ENCODE assay signal across 11 cellular contexts in the genomic region with DNA sequence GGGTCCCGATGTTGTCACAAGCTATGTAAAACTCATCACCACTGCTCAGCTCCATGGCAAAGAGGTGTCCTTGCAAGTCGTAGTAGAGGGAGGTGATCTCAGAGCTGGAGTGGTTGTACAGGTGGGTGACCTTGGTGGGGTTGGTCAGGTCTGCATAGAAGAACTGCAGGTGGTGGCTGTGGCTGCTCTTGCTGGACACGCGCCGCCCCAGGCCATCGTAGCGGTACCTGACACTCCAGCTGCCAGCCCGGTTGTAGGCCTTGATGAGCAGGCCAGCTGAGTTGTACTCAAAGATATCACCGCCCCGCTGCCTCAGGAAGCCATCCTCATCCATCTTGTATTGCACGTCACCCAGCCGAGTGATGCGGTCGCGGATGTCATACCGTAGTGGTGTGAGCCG.
"Had no signal": no experiment of that assay in that cellular context is flagged by ENCODE, and none has a peak within 500 bp of the region (broad histone marks: within the 10 kb centered on the region; RNA-seq: fewer than 3 reads in every experiment).

No MANE protein-coding gene starts in this region.

- H3K27ac ChIP-seq: GM23248 had no signal

- FAIRE-seq: H1, H54 had no signal

- H3K27ac Mint-ChIP-seq: GM23338, H9, HFFc6 had no signal

- H3K4me3 ChIP-seq: GM23248, GM23338, HAP-1 had no signal

- ATAC-seq: GM23338, HCT116 had no signal

- H3K4me1 ChIP-seq: HAP-1 had no signal

- H3K4me3 Mint-ChIP-seq: GM23338, H9, HFFc6 had no signal

- H3K9me3 ChIP-seq: HAP-1 had no signal

- H3K9me3 Mint-ChIP-seq: GM23338, H9, HFFc6 had no signal

- H3K4me2 ChIP-seq: GM23338 had no signal

- DNase-seq: GM23248, GOT3, H7, H9, HCEC 1CT, HFFc6 had no signal

- H3K36me3 ChIP-seq: HAP-1 had no signal

- H2AFZ ChIP-seq: GM23248, GM23338 had no signal

- H3K9ac ChIP-seq: GM23248 had no signal
